ENCODE assay signal across 8 cellular contexts in genomic region chr9:92669890-92670708, GRCh38. TPM values are rescaled to one million over a fixed set of nuclear protein-coding genes. Genes with fewer than 3 reads are reported as not detected.
DNase-seq lines count a peak whose midpoint lies in the region; ATAC-seq and TF ChIP-seq lines count a peak whose summit lies in the region.

IPPK (minus strand) TSS chr9:92670131; CDS start chr9:92669988, 143 bp downstream.

- peak; percentile 94 for DNase-seq in NCI-H1694 (lab: John Stamatoyannopoulos, UW)
- peak; percentile 97 for DNase-seq in amniotic stem cell (lab: John Stamatoyannopoulos, UW)
- peak; percentile 98 for DNase-seq in heart right ventricle
- peak; percentile 96 to 100 (median 98) for DNase-seq in posterior cingulate gyrus
- peak; percentile 99 for DNase-seq in upper lobe of left lung

- WGBS in heart right ventricle, 2 donors = 0 to 1% methylated on average over 73 to 75 of the region's 75 CpGs
- 0 to 1% methylated on average over 21 to 54 of the region's 75 CpGs for WGBS in upper lobe of left lung, 2 donors

- H3K4me3 ChIP-seq in heart right ventricle (peak within 1 kb of the TSS; percentile 66 to 98 (median 81)), upper lobe of left lung (peak within 1 kb of the TSS; percentile 82 to 96 (median 92))

- H3K36me3 ChIP-seq in heart right ventricle (peaks cover 0 to 16% (median 0%) of the 10 kb centered on the region in 9 donors), upper lobe of left lung (peaks cover 0 to 15% (median 4%) of the 10 kb centered on the region in 4 donors)

- TF ChIP-seq CTCF in heart right ventricle (IDR thresholded peaks at IDR 0.05) = no peak
- peak in 3 of 6 experiments; percentile 21 to 61 (median 30) for TF ChIP-seq CTCF in upper lobe of left lung (IDR thresholded peaks at IDR 0.05)

- TF ChIP-seq EP300 in upper lobe of left lung (IDR thresholded peaks at IDR 0.05) = peak in 2 of 4 donors; percentile 78 to 84

- TF ChIP-seq POLR2A in upper lobe of left lung (IDR thresholded peaks at IDR 0.05) = peak in 3 of 4 donors; percentile 51 to 87 (median 53)

- H3K27ac ChIP-seq in heart right ventricle (peak within 1 kb of the TSS; percentile 72 to 98 (median 92)), upper lobe of left lung (peak within 1 kb of the TSS; percentile 85 to 96 (median 92))

- ATAC-seq in GM18498 (IDR thresholded peaks at IDR 0.05; ENCODE audit: unreplicated experiment) (peak; percentile 94), HG02885 (IDR thresholded peaks at IDR 0.05; ENCODE audit: poor library complexity, unreplicated experiment) (peak; percentile 93), heart right ventricle (peak; percentile 94 to 98 (median 97)), upper lobe of left lung (ENCODE audit: low FRiP score in 2 of 2) (peak; percentile 97 to 98)

- H3K27me3 ChIP-seq in heart right ventricle (no peaks in the 10 kb centered on the region), upper lobe of left lung (no peaks in the 10 kb centered on the region)

- intact Hi-C loops in T-helper 1 cell treated with Interleukin-12 subunit alpha and Interleukin-12 subunit beta and Interleukin-4 antibody, amounts not matched to agents 30 ng/mL and 1 ng/mL, for 36 hours (cut with micrococcal nuclease) = loop anchor here (1.0 to 10.0 kb wide), 12 partner anchors 36 to 1495 kb away; partner anchors contain the start of genes CARD19, CENPP, FAM120AOS and IARS1
- intact Hi-C loops in heart right ventricle (cut with DNase I) (loop anchor here in 5 of 10 donors (5.0 kb wide), 4 partner anchors 42 to 122 kb away; no protein-coding TSS in a partner anchor), posterior cingulate gyrus (cut with DNase I) (loop anchor here (1.0 kb wide), 1 partner anchor 95 kb away; no protein-coding TSS in a partner anchor)

- H3K4me1 ChIP-seq in heart right ventricle (peaks cover 4 to 52% (median 40%) of the 10 kb centered on the region in 9 donors), upper lobe of left lung (peaks cover 11 to 38% (median 23%) of the 10 kb centered on the region in 4 donors)

- no peaks in the 10 kb centered on the region for H3K9me3 ChIP-seq in heart right ventricle
- H3K9me3 ChIP-seq in upper lobe of left lung = no peaks in the 10 kb centered on the region

RNA-seq across cellular contexts. Expression of gene IPPK, which starts in this region (rescaled TPM):
- total RNA-seq in T-helper 1 cell treated with Interleukin-12 subunit alpha and Interleukin-12 subunit beta and Interleukin-4 antibody, amounts not matched to agents 30 ng/mL and 1 ng/mL, for 36 hours = 15.2 and 17.5 TPM in 2 replicates
- total RNA-seq in heart right ventricle (10 to 100 TPM in 2 of 10 donors, 1 to 10 TPM in 8; 6.5 to 17.8 (median 8.5) TPM), upper lobe of left lung (10 to 100 TPM in 2 of 6 donors, 1 to 10 TPM in 4; 4.7 to 16.6 (median 6.5) TPM)
- polyA plus RNA-seq in heart right ventricle = 1 to 10 TPM; 5.2 to 8.2 TPM

Comparison
In these comparisons a context has a peak if more than half of its experiments do, and no peak if none do; other contexts are left out.
1. Peak in every context shown above with its lines: DNase-seq, ATAC-seq, H3K4me3 ChIP-seq and H3K27ac ChIP-seq.